ENCODE assay signal across 8 cellular contexts in genomic region chr2:23452853-23453420, GRCh38.
DNase-seq lines count a peak whose midpoint lies in the region; ATAC-seq and TF ChIP-seq lines count a peak whose summit lies in the region.

No MANE protein-coding gene starts in this region.

- no peak overlapping the region for H3K9ac ChIP-seq in Karpas-422 (ENCODE audit: low read length)

- H3K4me3 ChIP-seq in esophagus squamous epithelium (no peak overlapping the region), BE2C (ENCODE audit: low read depth, low read length) (no peak overlapping the region), Karpas-422 (ENCODE audit: low read length) (no peak overlapping the region)

- intact Hi-C loops in esophagus squamous epithelium (cut with DNase I) = no loop called here

- no peaks in the 10 kb centered on the region for H3K9me2 ChIP-seq in Karpas-422 (replicated peaks; ENCODE audit: insufficient read depth, low read length)

- H3K27ac ChIP-seq in esophagus squamous epithelium (peak overlapping the region in 3 of 4 donors; percentile 25 to 70 (median 44)), substantia nigra (ENCODE audit: low read depth, low read length, poor library complexity, severe bottlenecking) (no peak overlapping the region), Karpas-422 (ENCODE audit: low read length) (no peak overlapping the region)

- TF ChIP-seq POLR2A in esophagus squamous epithelium (IDR thresholded peaks at IDR 0.05) = no peak

- peaks cover 23% of the 10 kb centered on the region; the same call in 1 of the 2 replicates for H4K20me1 ChIP-seq in Karpas-422 (ENCODE audit: insufficient read depth, low read depth, low read length)

- 43 to 50% methylated on average over 7 to 9 of the region's 9 CpGs for WGBS in esophagus squamous epithelium, 2 donors

- no peaks in the 10 kb centered on the region for H3K27me3 ChIP-seq in esophagus squamous epithelium
- no peaks in the 10 kb centered on the region for H3K27me3 ChIP-seq in BE2C
- H3K27me3 ChIP-seq in Karpas-422 (ENCODE audit: low read length) = no peaks in the 10 kb centered on the region

- peaks cover 3 to 38% (median 4%) of the 10 kb centered on the region in 3 donors for H3K4me1 ChIP-seq in esophagus squamous epithelium
- H3K4me1 ChIP-seq in BE2C = peaks cover 5% of the 10 kb centered on the region
- H3K4me1 ChIP-seq in Karpas-422 (ENCODE audit: low read length) = peaks cover 26% of the 10 kb centered on the region

- no peak overlapping the region for H2AFZ ChIP-seq in Karpas-422 (ENCODE audit: low read length)

- no peaks in the 10 kb centered on the region for H3K79me2 ChIP-seq in Karpas-422 (ENCODE audit: low read length)

- no peaks in the 10 kb centered on the region for H3K36me3 ChIP-seq in esophagus squamous epithelium
- no peaks in the 10 kb centered on the region for H3K36me3 ChIP-seq in BE2C
- no peaks in the 10 kb centered on the region for H3K36me3 ChIP-seq in Karpas-422 (ENCODE audit: insufficient read depth, low read length)

- no peaks in the 10 kb centered on the region for H3K9me3 ChIP-seq in esophagus squamous epithelium
- H3K9me3 ChIP-seq in BE2C = no peaks in the 10 kb centered on the region
- no peaks in the 10 kb centered on the region for H3K9me3 ChIP-seq in Karpas-422 (ENCODE audit: low read length)

- H3K4me2 ChIP-seq in Karpas-422 (ENCODE audit: low read depth, low read length, poor library complexity, severe bottlenecking) = no peak overlapping the region

- peak; percentile 22 for DNase-seq in HCEC 1CT
- DNase-seq in OCI-M1 (lab: John Stamatoyannopoulos, UW) = peak; percentile 85
- no peak for DNase-seq in esophagus squamous epithelium (lab: John Stamatoyannopoulos, UW)
- DNase-seq in BE2C = no peak
- no peak for DNase-seq in substantia nigra (lab: John Stamatoyannopoulos, UW)
- DNase-seq in NCI-H1105 treated with DMSO at 0.1 percent for 48 hours (lab: John Stamatoyannopoulos, UW) = no peak
- DNase-seq in Karpas-422 = no peak

- TF ChIP-seq CTCF in esophagus squamous epithelium (IDR thresholded peaks at IDR 0.05) (no peak), BE2C (IDR thresholded peaks at IDR 0.05; ENCODE audit: low read depth, low read length) (no peak)

- peak; percentile 49 for ATAC-seq in GM18498 (IDR thresholded peaks at IDR 0.05; ENCODE audit: unreplicated experiment)

Comparison
In these comparisons a context has a peak if more than half of its experiments do, and no peak if none do; other contexts are left out.
1. DNase-seq: peak in HCEC 1CT (single experiment) and OCI-M1 (single experiment); none in esophagus squamous epithelium (single experiment), BE2C (single experiment), substantia nigra (0 of 49), NCI-H1105 treated with DMSO at 0.1 percent for 48 hours (single experiment) and Karpas-422 (single experiment).
2. H3K27ac ChIP-seq: peak in esophagus squamous epithelium (3 of 4); none in substantia nigra (single experiment) and Karpas-422 (single experiment).